ENCODE assay signal across 9 cellular contexts in the genomic region with DNA sequence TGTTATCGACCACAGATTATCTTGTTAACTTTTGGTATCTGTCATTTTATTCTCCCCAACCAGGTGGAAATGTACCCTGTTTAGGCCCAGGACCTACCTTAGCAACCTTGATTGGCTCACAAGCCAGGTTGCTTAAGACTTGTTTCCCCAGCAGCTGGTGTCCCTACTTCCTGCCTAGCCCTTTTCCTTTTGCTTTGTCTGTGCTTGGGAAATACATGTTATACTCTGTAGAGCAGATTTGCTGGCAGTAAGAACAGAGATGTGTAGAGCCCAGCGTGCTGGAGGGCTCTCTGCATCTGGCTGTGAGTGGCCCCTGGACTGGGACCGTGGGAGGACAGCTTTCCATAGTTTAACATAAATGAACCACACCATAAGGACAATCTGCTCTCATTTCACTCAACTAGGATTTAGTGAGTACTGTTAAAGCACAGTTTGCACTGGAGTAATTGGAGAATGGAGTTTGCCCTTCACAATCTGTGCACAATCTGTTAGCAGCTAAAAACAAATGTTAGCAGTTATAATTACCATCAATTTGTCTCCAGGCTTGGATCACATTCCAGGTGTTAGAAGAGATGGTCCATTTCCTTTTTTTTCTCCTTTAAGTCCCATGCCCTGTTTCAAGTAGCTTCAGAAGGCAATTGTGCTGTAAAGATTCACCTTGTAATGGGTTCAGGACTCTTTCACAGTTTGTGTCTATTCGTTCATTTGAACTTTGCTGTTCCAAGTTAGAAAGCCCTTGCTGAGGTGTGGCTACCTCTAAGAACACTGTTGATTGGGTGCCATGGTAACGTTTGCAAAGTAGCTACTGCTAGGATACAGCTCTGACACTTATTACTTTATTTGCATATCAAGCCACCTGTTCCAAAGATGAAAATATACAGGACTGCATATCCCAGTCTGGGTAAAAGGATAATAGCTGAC. TPM values are rescaled to one million over a fixed set of nuclear protein-coding genes. Genes with fewer than 3 reads are reported as not detected.
DNase-seq lines count a peak whose midpoint lies in the region; ATAC-seq, FAIRE-seq and TF ChIP-seq lines count a peak whose summit lies in the region.
"Had no signal": no experiment of that assay in that cellular context is flagged by ENCODE, and none has a peak within 500 bp of the region (broad histone marks: within the 10 kb centered on the region; RNA-seq: fewer than 3 reads in every experiment).

A gene with protein sequence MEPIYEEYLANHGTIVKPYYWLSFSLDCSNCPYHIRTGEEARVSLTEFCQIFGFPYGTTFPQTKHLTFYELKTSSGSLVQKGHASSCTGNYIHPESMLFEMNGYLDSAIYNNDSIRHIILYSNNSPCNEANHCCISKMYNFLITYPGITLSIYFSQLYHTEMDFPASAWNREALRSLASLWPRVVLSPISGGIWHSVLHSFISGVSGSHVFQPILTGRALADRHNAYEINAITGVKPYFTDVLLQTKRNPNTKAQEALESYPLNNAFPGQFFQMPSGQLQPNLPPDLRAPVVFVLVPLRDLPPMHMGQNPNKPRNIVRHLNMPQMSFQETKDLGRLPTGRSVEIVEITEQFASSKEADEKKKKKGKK (minus strand): TSS at position 770 of the 921 bp plus-strand sequence. CDS start 4,535 bp downstream, outside the sequence.

- ATAC-seq in activated naive CD8-positive, alpha-beta T cell treated with anti-CD3 and anti-CD28 coated beads, Interleukin-2, amount 50 U/mL, for 24 hours: peak; percentile 33
- peak; percentile 93 for ATAC-seq in mucosa of descending colon

- no peaks in the 10 kb centered on the region for H3K36me3 Mint-ChIP-seq in activated naive CD8-positive, alpha-beta T cell treated with anti-CD3 and anti-CD28 coated beads, Interleukin-2, amount 50 U/mL, for 24 hours (ENCODE audit: low read depth)

- WGBS in suprapubic skin: 52% methylated on average over 5 of the region's 5 CpGs
- 76% methylated on average over 5 of the region's 5 CpGs for WGBS in SK-N-SH (ENCODE audit: low lambda C conversion rate)

- H3K4me1 Mint-ChIP-seq in activated naive CD8-positive, alpha-beta T cell treated with anti-CD3 and anti-CD28 coated beads, Interleukin-2, amount 50 U/mL, for 24 hours: peaks cover 30% of the 10 kb centered on the region

- POLR2A ChIA-PET in SK-N-SH (lab: Yijun Ruan, JAX): no interaction called here

- TF ChIP-seq POLR2A in suprapubic skin (IDR thresholded peaks at IDR 0.05): no peak

- CTCF ChIA-PET in SK-N-SH (lab: Yijun Ruan, JAX): interaction anchor here (1.0 to 6.1 kb wide), 4 partner anchors 18 to 268 kb away, joined by 3 to 219 read pairs (median 21); no protein-coding TSS in a partner anchor

- DNase-seq in GM19239 (ENCODE audit: insufficient read length, low spot score): no peak
- DNase-seq in NCI-H146 treated with DMSO at 0.1 percent for 48 hours (lab: John Stamatoyannopoulos, UW; ENCODE audit: unreplicated experiment): peak; percentile 50
- DNase-seq in activated naive CD8-positive, alpha-beta T cell treated with anti-CD3 and anti-CD28 coated beads, Interleukin-2, amount 50 U/mL, for 24 hours: no peak
- peak in 1 of 3 donors; percentile 68 for DNase-seq in mucosa of descending colon
- no peak for DNase-seq in suprapubic skin (ENCODE audit: low spot score in 2 of 2)
- DNase-seq in SK-N-DZ (ENCODE audit: low spot score): no peak
- no peak for DNase-seq in SK-N-SH
- DNase-seq in tibial artery: no peak

- no peak within 1 kb of the TSS for H2AFZ ChIP-seq in SK-N-SH (ENCODE audit: low read depth)

- TF ChIP-seq EP300 in suprapubic skin (IDR thresholded peaks at IDR 0.05): no peak
- TF ChIP-seq EP300 in SK-N-SH (IDR thresholded peaks at IDR 0.05; ENCODE audit: borderline replicate concordance in 1 of 2, low read depth in 1 of 2, low read length in 1 of 2): no peak

- H3K9me3 Mint-ChIP-seq in activated naive CD8-positive, alpha-beta T cell treated with anti-CD3 and anti-CD28 coated beads, Interleukin-2, amount 50 U/mL, for 24 hours: no peaks in the 10 kb centered on the region

- TF ChIP-seq CTCF in mucosa of descending colon (IDR thresholded peaks at IDR 0.05) (no peak), suprapubic skin (IDR thresholded peaks at IDR 0.05) (no peak), SK-N-SH (IDR thresholded peaks at IDR 0.05) (no peak), tibial artery (IDR thresholded peaks at IDR 0.05) (no peak)

- H4K20me1 ChIP-seq in SK-N-SH (ENCODE audit: insufficient read depth): no peaks in the 10 kb centered on the region

- H3K4me3 ChIP-seq in mucosa of descending colon: no peak within 1 kb of the TSS
- no peak within 1 kb of the TSS for H3K4me3 ChIP-seq in suprapubic skin
- H3K4me3 ChIP-seq in SK-N-SH (ENCODE audit: low read depth in 2 of 2, low read length in 1 of 2): no peak within 1 kb of the TSS
- no peak within 1 kb of the TSS for H3K4me3 ChIP-seq in tibial artery
- H3K4me3 ChIP-seq: SJSA1 had no signal

- H3K36me3 ChIP-seq in mucosa of descending colon (ENCODE audit: low read depth) (no peaks in the 10 kb centered on the region), suprapubic skin (no peaks in the 10 kb centered on the region), SK-N-SH (replicated peaks in 1 of 2; ENCODE audit: control insufficient read depth in 1 of 2, insufficient read depth in 2 of 2, low read length in 1 of 2) (no peaks in the 10 kb centered on the region), tibial artery (no peaks in the 10 kb centered on the region)
- H3K36me3 ChIP-seq: SJSA1 had no signal

- H3K9ac ChIP-seq in SK-N-SH: no peak within 1 kb of the TSS

- no peaks in the 10 kb centered on the region for H3K79me2 ChIP-seq in SK-N-SH (ENCODE audit: insufficient read depth)

- no peaks in the 10 kb centered on the region for H3K27me3 ChIP-seq in suprapubic skin
- no peaks in the 10 kb centered on the region for H3K27me3 ChIP-seq in SK-N-SH (ENCODE audit: insufficient read depth)
- H3K27me3 ChIP-seq in tibial artery: no peaks in the 10 kb centered on the region
- H3K27me3 ChIP-seq: SJSA1 had no signal

- no peaks in the 10 kb centered on the region for H3K9me3 ChIP-seq in mucosa of descending colon
- H3K9me3 ChIP-seq in suprapubic skin: no peaks in the 10 kb centered on the region
- no peaks in the 10 kb centered on the region for H3K9me3 ChIP-seq in SK-N-SH
- H3K9me3 ChIP-seq in tibial artery: no peaks in the 10 kb centered on the region
- H3K9me3 ChIP-seq: SJSA1 had no signal

- H3K27ac Mint-ChIP-seq in activated naive CD8-positive, alpha-beta T cell treated with anti-CD3 and anti-CD28 coated beads, Interleukin-2, amount 50 U/mL, for 24 hours: peak within 1 kb of the TSS; percentile 58

- peaks cover 2% of the 10 kb centered on the region for H3K4me1 ChIP-seq in mucosa of descending colon (ENCODE audit: low read depth)
- H3K4me1 ChIP-seq in suprapubic skin: peaks cover 3% of the 10 kb centered on the region
- peaks cover 2 to 9% of the 10 kb centered on the region in 2 experiments; a peak in 3 of 4 replicates for H3K4me1 ChIP-seq in SK-N-SH (ENCODE audit: control insufficient read depth in 1 of 2, insufficient read depth in 2 of 2, low read depth in 1 of 2, low read length in 1 of 2)
- peaks cover 0 to 3% (median 0%) of the 10 kb centered on the region in 4 donors for H3K4me1 ChIP-seq in tibial artery

- peak within 1 kb of the TSS; percentile 16 for H3K4me3 Mint-ChIP-seq in activated naive CD8-positive, alpha-beta T cell treated with anti-CD3 and anti-CD28 coated beads, Interleukin-2, amount 50 U/mL, for 24 hours

- no peaks in the 10 kb centered on the region for H3K27me3 Mint-ChIP-seq in activated naive CD8-positive, alpha-beta T cell treated with anti-CD3 and anti-CD28 coated beads, Interleukin-2, amount 50 U/mL, for 24 hours

- no peaks in the 10 kb centered on the region for H3F3A ChIP-seq in SK-N-SH (replicated peaks; ENCODE audit: insufficient read depth)

- no peak within 1 kb of the TSS for H3K4me2 ChIP-seq in SK-N-SH

- TF ChIP-seq RAD21 in SK-N-SH (IDR thresholded peaks at IDR 0.05; ENCODE audit: low read length): no peak

- peak; percentile 83 for FAIRE-seq in GM19239 (lab: Jason Lieb, UNC)

- H3K9me2 ChIP-seq in SK-N-SH: no peaks in the 10 kb centered on the region

- intact Hi-C loops in mucosa of descending colon (cut with DNase I, micrococcal nuclease): no loop called here
- intact Hi-C loops in tibial artery (cut with DNase I; ENCODE audit: low total_unique reads): loop anchor here (5.0 kb wide), 1 partner anchor 264 kb away; no protein-coding TSS in a partner anchor

- H3K27ac ChIP-seq in suprapubic skin (no peak within 1 kb of the TSS), SK-N-SH (ENCODE audit: low read depth in 2 of 2, low read length in 1 of 2) (no peak within 1 kb of the TSS), tibial artery (no peak within 1 kb of the TSS)
- H3K27ac ChIP-seq: SJSA1 had no signal

TF ChIP-seq in SK-N-SH, 30 proteins besides CTCF, POLR2A, EP300 and RAD21:
- TF ChIP-seq, protein P1, sequence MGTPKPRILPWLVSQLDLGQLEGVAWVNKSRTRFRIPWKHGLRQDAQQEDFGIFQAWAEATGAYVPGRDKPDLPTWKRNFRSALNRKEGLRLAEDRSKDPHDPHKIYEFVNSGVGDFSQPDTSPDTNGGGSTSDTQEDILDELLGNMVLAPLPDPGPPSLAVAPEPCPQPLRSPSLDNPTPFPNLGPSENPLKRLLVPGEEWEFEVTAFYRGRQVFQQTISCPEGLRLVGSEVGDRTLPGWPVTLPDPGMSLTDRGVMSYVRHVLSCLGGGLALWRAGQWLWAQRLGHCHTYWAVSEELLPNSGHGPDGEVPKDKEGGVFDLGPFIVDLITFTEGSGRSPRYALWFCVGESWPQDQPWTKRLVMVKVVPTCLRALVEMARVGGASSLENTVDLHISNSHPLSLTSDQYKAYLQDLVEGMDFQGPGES (IDR thresholded peaks at IDR 0.05; ENCODE audit: low read depth, low read length): no peak
- TF ChIP-seq MEF2A (IDR thresholded peaks at IDR 0.05; ENCODE audit: borderline replicate concordance, low read depth): no peak
- TF ChIP-seq RCOR1 (IDR thresholded peaks at IDR 0.05; ENCODE audit: low read length): no peak
- TF ChIP-seq, protein P2, sequence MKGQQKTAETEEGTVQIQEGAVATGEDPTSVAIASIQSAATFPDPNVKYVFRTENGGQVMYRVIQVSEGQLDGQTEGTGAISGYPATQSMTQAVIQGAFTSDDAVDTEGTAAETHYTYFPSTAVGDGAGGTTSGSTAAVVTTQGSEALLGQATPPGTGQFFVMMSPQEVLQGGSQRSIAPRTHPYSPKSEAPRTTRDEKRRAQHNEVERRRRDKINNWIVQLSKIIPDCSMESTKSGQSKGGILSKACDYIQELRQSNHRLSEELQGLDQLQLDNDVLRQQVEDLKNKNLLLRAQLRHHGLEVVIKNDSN (IDR thresholded peaks at IDR 0.05; ENCODE audit: borderline replicate concordance, low read depth): no peak
- TF ChIP-seq, protein P3, sequence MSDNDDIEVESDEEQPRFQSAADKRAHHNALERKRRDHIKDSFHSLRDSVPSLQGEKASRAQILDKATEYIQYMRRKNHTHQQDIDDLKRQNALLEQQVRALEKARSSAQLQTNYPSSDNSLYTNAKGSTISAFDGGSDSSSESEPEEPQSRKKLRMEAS (IDR thresholded peaks at IDR 0.05; ENCODE audit: low read depth): no peak

RNA-seq across cellular contexts. Expression of the gene that starts here (rescaled TPM):
- total RNA-seq in mucosa of descending colon (under 1 TPM in 1 of 3 donors, not detected in 2; 0.55 TPM), suprapubic skin (not detected)
- not detected in 2 replicates for polyA plus RNA-seq in SK-N-DZ (2014; cell fraction: cytosol; rRNA removed)
- not detected in 2 replicates for polyA plus RNA-seq in SK-N-DZ (2014; cell fraction: nucleus; rRNA removed)
- polyA plus RNA-seq in SK-N-SH (2012; rRNA removed): not detected in 2 replicates
- polyA plus RNA-seq in SK-N-SH (2012; cell fraction: cytosol; rRNA removed): not detected in 2 replicates
- not detected in 2 replicates for polyA plus RNA-seq in SK-N-SH (2012; cell fraction: nucleus; rRNA removed)
- total RNA-seq: SJSA1 had no signal

Comparison
In these comparisons a context has a peak if more than half of its experiments do, and no peak if none do; other contexts are left out.
1. Peak in ATAC-seq in mucosa of descending colon; RNA of the gene not detected or under 1 TPM.